Comparison of ENCODE assay signal across 1 cellular context in the genomic region with DNA sequence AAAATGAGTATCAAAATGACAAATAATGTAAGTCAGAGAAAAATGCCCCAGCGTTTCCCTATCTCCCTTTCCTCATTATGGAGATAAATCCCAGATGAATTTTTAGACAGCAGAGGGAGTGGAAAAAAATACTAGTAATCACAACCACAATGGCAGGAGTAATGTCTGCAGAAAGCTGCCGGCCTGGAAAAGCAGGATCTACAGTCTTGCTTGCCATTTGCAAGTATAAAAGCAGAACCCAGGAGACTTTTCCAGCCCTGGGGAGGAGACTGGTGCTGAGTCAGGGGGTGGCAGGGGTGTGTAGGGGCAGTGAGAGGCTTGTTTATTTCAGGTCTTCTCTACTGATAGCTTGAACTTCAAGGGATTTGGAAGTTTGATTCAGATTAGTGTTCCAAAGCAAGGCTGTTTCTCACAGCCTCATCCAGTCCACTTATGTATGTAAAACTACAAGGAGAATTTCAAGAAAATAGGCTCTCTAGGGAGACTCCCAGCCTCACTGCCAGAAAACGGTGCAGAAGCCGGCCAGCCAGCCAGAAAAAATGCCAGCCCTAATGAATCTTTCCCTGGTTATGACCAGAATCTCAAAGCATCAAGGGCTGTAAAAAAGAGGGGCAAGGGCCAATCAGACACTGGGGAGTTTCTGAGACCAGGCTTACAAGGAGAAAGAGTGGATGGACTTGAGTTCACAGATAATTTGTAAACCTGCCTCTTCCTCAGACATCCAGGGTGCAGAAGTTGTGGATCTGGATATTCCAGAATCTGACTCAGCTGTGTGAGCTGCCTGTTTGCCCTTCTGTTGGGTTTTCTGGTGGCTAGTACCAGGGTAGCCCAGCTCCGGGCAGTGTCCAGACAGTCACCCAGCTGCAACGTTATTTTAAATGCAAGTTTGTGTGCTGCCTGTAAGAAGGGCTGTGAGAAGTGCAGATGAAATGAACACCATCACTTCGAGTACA.
TF ChIP-seq lines count a peak whose summit lies in the region.

No MANE protein-coding gene starts in this region.

TF ChIP-seq in GM23338, 12 proteins besides CTCF, POLR2A, EP300 and RAD21 (continued from another document):
- TF ChIP-seq ZNF462 (CRISPR knock-in tag; IDR thresholded peaks at IDR 0.05), result no peak
